Comparison of ENCODE assay signal across 1 cellular context in the genomic region with DNA sequence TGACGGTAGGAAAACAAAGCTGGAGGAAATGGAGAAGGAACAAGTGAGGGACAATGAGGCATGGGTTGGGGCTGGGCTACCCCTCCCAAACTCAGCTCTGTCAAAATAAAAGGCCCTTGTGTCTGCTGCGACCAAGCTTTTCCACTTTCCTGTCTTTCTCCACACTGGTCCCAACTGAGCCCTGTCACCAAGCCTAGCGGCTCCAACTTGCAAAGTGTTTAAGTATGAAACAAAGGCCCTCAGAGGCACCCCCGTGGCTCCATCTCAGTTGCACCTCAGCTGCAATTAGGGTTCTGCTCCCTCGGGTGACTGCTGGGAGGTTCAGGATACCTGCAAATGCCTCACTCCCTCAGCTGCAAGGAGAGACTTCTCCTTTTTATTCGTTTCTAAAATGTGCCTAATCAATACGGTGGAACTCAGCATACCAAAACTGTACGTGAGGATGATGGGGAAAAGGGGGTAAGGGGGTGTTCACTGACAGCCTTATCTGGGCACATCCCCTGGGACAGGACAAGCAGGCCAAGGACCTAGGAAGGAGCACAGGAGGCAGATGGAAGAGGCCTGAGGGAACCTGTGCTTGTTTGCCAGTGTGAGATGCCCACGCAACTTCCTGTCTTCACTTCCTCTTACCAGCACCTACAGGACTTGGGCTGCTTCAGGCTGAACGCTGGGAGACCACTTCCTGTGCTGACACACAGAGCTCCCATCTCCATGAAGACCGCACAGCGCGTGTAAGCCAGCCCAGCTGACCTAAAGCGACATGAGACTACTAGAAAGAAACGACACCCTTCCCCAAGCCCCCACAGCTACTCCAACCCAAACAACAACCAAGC.
TF ChIP-seq lines count a peak whose summit lies in the region.

No MANE protein-coding gene starts in this region.

TF ChIP-seq in GM12878, 131 proteins besides CTCF, POLR2A, EP300 and RAD21 (continued from another document and continues in another):
- TF ChIP-seq MTA3 (IDR thresholded peaks at IDR 0.05; ENCODE audit: borderline replicate concordance, low read length) (no peak; the same call in 1 of the 2 replicates), ZBTB4 (CRISPR knock-in tag; IDR thresholded peaks at IDR 0.05) (no peak), TCF7 (IDR thresholded peaks at IDR 0.05; ENCODE audit: borderline replicate concordance) (no peak), STAT1 (conservative IDR thresholded peaks at IDR 0.05) (no peak), KLF5 (IDR thresholded peaks at IDR 0.05; ENCODE audit: partially characterized antibody) (no peak), KAT2A (conservative IDR thresholded peaks at IDR 0.05; ENCODE audit: control insufficient read depth, low read depth, low read length) (no peak), ZBTB33 (IDR thresholded peaks at IDR 0.05) (no peak), RB1 (IDR thresholded peaks at IDR 0.05; ENCODE audit: borderline replicate concordance) (0 out of 2 replicates have a peak, but pooled peaks have one; percentile 32), POLR2AphosphoS5 (IDR thresholded peaks at IDR 0.05; ENCODE audit: low read length) (peak; percentile 86), RCOR1 (conservative IDR thresholded peaks at IDR 0.05; ENCODE audit: low read depth, low read length) (0 out of 2 replicates have a peak, but pooled peaks have one; percentile 52), TCF12 (IDR thresholded peaks at IDR 0.05; ENCODE audit: low read depth, low read length) (peak; percentile 79; the same call in 1 of the 2 replicates), CHD1 (IDR thresholded peaks at IDR 0.05; ENCODE audit: low read depth, low read length) (no peak), SREBF1 (IDR thresholded peaks at IDR 0.05; ENCODE audit: low read length) (no peak), SREBF2 (IDR thresholded peaks at IDR 0.05; ENCODE audit: low read length) (no peak), POLR2AphosphoS2 (IDR thresholded peaks at IDR 0.05; ENCODE audit: low read depth, low read length) (no peak; the same call in 1 of the 2 replicates), ZNF622 (IDR thresholded peaks at IDR 0.05) (no peak), SRF (IDR thresholded peaks at IDR 0.05; ENCODE audit: low read depth in 2 of 2, low read length in 2 of 2) (peak in 1 of 2 experiments; percentile 44; a peak in 1 of 4 replicates), NBN (IDR thresholded peaks at IDR 0.05) (peak; percentile 74), ZNF207 (IDR thresholded peaks at IDR 0.05; ENCODE audit: borderline replicate concordance) (peak; percentile 68; the same call in 1 of the 2 replicates), BACH1 (IDR thresholded peaks at IDR 0.05; ENCODE audit: borderline replicate concordance) (peak; percentile 76; the same call in 1 of the 2 replicates), RAD51 (IDR thresholded peaks at IDR 0.05) (peak; percentile 75), JUNB (IDR thresholded peaks at IDR 0.05) (no peak), BHLHE40 (IDR thresholded peaks at IDR 0.05; ENCODE audit: borderline replicate concordance in 1 of 2, low read depth in 2 of 2, low read length in 1 of 2) (peak; percentile 67 to 76; a peak in 3 of 4 replicates), EZH2 (IDR thresholded peaks at IDR 0.05; ENCODE audit: borderline replicate concordance, control insufficient read depth, low read depth, low read length) (no peak), MYC (IDR thresholded peaks at IDR 0.05; ENCODE audit: insufficient read depth, insufficient read length, insufficient replicate concordance, low read length, severe bottlenecking) (peak; percentile 70), ETV6 (conservative IDR thresholded peaks at IDR 0.05 in 1 of 2, IDR thresholded peaks at IDR 0.05 in 1 of 2; ENCODE audit: borderline replicate concordance in 1 of 2, low read depth in 1 of 2) (peak in 1 of 2 experiments; percentile 97; a peak in 2 of 4 replicates), REST (IDR thresholded peaks at IDR 0.05; ENCODE audit: low read depth, low read length) (no peak), TAF1 (IDR thresholded peaks at IDR 0.05; ENCODE audit: borderline replicate concordance, low read depth, low read length) (peak; percentile 72; the same call in 1 of the 2 replicates), NFXL1 (IDR thresholded peaks at IDR 0.05; ENCODE audit: borderline replicate concordance) (no peak), ZNF217 (IDR thresholded peaks at IDR 0.05) (no peak), PAX8 (IDR thresholded peaks at IDR 0.05) (no peak), BRCA1 (IDR thresholded peaks at IDR 0.05; ENCODE audit: low read depth, low read length) (no peak), KDM1A (IDR thresholded peaks at IDR 0.05; ENCODE audit: borderline replicate concordance) (no peak), E2F8 (IDR thresholded peaks at IDR 0.05; ENCODE audit: low read depth, partially characterized antibody) (no peak), ATF7 (IDR thresholded peaks at IDR 0.05; ENCODE audit: low read depth) (peak; percentile 77), MTA2 (IDR thresholded peaks at IDR 0.05; ENCODE audit: low read depth) (peak; percentile 78; the same call in 1 of the 2 replicates)
- TF ChIP-seq, protein P1, sequence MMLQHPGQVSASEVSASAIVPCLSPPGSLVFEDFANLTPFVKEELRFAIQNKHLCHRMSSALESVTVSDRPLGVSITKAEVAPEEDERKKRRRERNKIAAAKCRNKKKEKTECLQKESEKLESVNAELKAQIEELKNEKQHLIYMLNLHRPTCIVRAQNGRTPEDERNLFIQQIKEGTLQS (IDR thresholded peaks at IDR 0.05; ENCODE audit: borderline replicate concordance, extremely low read depth, low read depth, low read length): no peak
- TF ChIP-seq, protein P2, sequence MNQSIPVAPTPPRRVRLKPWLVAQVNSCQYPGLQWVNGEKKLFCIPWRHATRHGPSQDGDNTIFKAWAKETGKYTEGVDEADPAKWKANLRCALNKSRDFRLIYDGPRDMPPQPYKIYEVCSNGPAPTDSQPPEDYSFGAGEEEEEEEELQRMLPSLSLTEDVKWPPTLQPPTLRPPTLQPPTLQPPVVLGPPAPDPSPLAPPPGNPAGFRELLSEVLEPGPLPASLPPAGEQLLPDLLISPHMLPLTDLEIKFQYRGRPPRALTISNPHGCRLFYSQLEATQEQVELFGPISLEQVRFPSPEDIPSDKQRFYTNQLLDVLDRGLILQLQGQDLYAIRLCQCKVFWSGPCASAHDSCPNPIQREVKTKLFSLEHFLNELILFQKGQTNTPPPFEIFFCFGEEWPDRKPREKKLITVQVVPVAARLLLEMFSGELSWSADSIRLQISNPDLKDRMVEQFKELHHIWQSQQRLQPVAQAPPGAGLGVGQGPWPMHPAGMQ (IDR thresholded peaks at IDR 0.05; ENCODE audit: borderline replicate concordance): no peak
- TF ChIP-seq, protein P3, sequence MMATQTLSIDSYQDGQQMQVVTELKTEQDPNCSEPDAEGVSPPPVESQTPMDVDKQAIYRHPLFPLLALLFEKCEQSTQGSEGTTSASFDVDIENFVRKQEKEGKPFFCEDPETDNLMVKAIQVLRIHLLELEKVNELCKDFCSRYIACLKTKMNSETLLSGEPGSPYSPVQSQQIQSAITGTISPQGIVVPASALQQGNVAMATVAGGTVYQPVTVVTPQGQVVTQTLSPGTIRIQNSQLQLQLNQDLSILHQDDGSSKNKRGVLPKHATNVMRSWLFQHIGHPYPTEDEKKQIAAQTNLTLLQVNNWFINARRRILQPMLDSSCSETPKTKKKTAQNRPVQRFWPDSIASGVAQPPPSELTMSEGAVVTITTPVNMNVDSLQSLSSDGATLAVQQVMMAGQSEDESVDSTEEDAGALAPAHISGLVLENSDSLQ (IDR thresholded peaks at IDR 0.05): no peak
- TF ChIP-seq, protein P4, sequence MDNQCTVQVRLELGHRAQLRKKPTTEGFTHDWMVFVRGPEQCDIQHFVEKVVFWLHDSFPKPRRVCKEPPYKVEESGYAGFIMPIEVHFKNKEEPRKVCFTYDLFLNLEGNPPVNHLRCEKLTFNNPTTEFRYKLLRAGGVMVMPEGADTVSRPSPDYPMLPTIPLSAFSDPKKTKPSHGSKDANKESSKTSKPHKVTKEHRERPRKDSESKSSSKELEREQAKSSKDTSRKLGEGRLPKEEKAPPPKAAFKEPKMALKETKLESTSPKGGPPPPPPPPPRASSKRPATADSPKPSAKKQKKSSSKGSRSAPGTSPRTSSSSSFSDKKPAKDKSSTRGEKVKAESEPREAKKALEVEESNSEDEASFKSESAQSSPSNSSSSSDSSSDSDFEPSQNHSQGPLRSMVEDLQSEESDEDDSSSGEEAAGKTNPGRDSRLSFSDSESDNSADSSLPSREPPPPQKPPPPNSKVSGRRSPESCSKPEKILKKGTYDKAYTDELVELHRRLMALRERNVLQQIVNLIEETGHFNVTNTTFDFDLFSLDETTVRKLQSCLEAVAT (IDR thresholded peaks at IDR 0.05): peak; percentile 66; the same call in 1 of the 2 replicates
